Comparison of ENCODE assay signal across 8 cellular contexts in the genomic region with DNA sequence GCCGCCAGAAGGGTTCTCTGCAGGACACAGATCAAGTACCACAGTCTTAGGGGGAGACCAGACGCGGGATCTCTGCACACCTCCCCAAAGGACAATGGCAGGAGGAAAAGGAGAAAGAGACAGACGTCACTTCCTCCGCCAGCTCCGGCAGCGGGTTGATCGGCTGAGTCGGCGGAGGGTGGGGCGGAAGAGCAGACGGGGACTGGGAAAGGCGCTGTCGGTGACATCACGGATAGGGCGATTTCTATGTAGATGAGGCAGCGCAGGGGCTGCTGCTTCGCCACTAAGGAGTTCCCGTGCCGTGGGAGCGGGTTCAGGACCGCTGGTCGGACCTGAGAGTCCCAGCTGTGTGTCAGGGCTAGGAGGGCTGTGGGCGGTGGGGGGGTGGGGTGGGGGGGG. TPM values are rescaled to one million over a fixed set of nuclear protein-coding genes. Genes with fewer than 3 reads are reported as not detected.
DNase-seq lines count a peak whose midpoint lies in the region; ATAC-seq and TF ChIP-seq lines count a peak whose summit lies in the region.
"Not testable (repeated sequence)": the region's sequence is repeated elsewhere in the genome, so short reads cannot be mapped to it uniquely, and the experiment has no call there.

No MANE protein-coding gene starts in this region.

- CTCF ChIA-PET in activated naive CD4-positive, alpha-beta T cell treated with anti-CD3 and anti-CD28 coated beads, Interleukin-2, amount 10 ng/mL, durations not matched to agents 7 days and 5 days (lab: Charles Lee), result not testable (repeated sequence)

- H3K27me3 Mint-ChIP-seq in T-helper 1 cell treated with Interleukin-12 subunit alpha and Interleukin-12 subunit beta and Interleukin-4 antibody, amounts not matched to agents 30 μg/mL and 1 μg/mL, for 36 hours (ENCODE audit: low read depth); activated naive CD4-positive, alpha-beta T cell treated with anti-CD3 and anti-CD28 coated beads, Interleukin-2, amount 10 ng/mL, durations not matched to agents 7 days and 5 days; progenitor cell of endocrine pancreas: not testable (repeated sequence)

- H3K27me3 ChIP-seq in tibial nerve, result not testable (repeated sequence)

- not testable (repeated sequence) for TF ChIP-seq EP300 in tibial nerve (IDR thresholded peaks at IDR 0.05)

- not testable (repeated sequence) for TF ChIP-seq CTCF in progenitor cell of endocrine pancreas (IDR thresholded peaks at IDR 0.05; ENCODE audit: unreplicated experiment); tibial nerve (IDR thresholded peaks at IDR 0.05)

- H3K27ac ChIP-seq in tibial nerve, result peak overlapping the region; percentile 52 to 80 (median 74)

- peak overlapping the region; percentile 98 for H3K27ac Mint-ChIP-seq in T-helper 1 cell treated with Interleukin-12 subunit alpha and Interleukin-12 subunit beta and Interleukin-4 antibody, amounts not matched to agents 30 μg/mL and 1 μg/mL, for 36 hours
- peak overlapping the region; percentile 96 for H3K27ac Mint-ChIP-seq in activated naive CD4-positive, alpha-beta T cell treated with anti-CD3 and anti-CD28 coated beads, Interleukin-2, amount 10 ng/mL, durations not matched to agents 7 days and 5 days
- peak overlapping the region; percentile 100 for H3K27ac Mint-ChIP-seq in progenitor cell of endocrine pancreas

- not testable (repeated sequence) for H3K9me3 ChIP-seq in tibial nerve

- H3K4me1 Mint-ChIP-seq in T-helper 1 cell treated with Interleukin-12 subunit alpha and Interleukin-12 subunit beta and Interleukin-4 antibody, amounts not matched to agents 30 μg/mL and 1 μg/mL, for 36 hours (ENCODE audit: low read depth); progenitor cell of endocrine pancreas (ENCODE audit: low read depth): not testable (repeated sequence)
- H3K4me1 Mint-ChIP-seq in activated naive CD4-positive, alpha-beta T cell treated with anti-CD3 and anti-CD28 coated beads, Interleukin-2, amount 10 ng/mL, durations not matched to agents 7 days and 5 days, result peaks cover 11% of the 10 kb centered on the region

- DNase-seq in NCI-H2081 treated with DMSO at 0.1 percent for 48 hours (lab: John Stamatoyannopoulos, UW) (peak; percentile 66), head of caudate nucleus (peak; percentile 15 to 78 (median 54)), progenitor cell of endocrine pancreas (ENCODE audit: low spot score, unreplicated experiment) (peak; percentile 29)
- peak; percentile 81 for DNase-seq in activated naive CD4-positive, alpha-beta T cell treated with anti-CD3 and anti-CD28 coated beads, Interleukin-2, amount 10 ng/mL, durations not matched to agents 7 days and 5 days
- not testable (repeated sequence) for DNase-seq in tibial nerve (ENCODE audit: low spot score in 2 of 2)

- intact Hi-C loops in head of caudate nucleus (cut with DNase I), result not testable (repeated sequence)

- H3K4me1 ChIP-seq in tibial nerve, result not testable (repeated sequence)

- not testable (repeated sequence) for TF ChIP-seq POLR2A in tibial nerve (IDR thresholded peaks at IDR 0.05)

- H3K4me3 Mint-ChIP-seq in T-helper 1 cell treated with Interleukin-12 subunit alpha and Interleukin-12 subunit beta and Interleukin-4 antibody, amounts not matched to agents 30 μg/mL and 1 μg/mL, for 36 hours, result peak overlapping the region; percentile 83
- peak overlapping the region; percentile 88 for H3K4me3 Mint-ChIP-seq in activated naive CD4-positive, alpha-beta T cell treated with anti-CD3 and anti-CD28 coated beads, Interleukin-2, amount 10 ng/mL, durations not matched to agents 7 days and 5 days
- peak overlapping the region; percentile 83 for H3K4me3 Mint-ChIP-seq in progenitor cell of endocrine pancreas (ENCODE audit: low read depth)

- not testable (repeated sequence) for H3K36me3 Mint-ChIP-seq in T-helper 1 cell treated with Interleukin-12 subunit alpha and Interleukin-12 subunit beta and Interleukin-4 antibody, amounts not matched to agents 30 μg/mL and 1 μg/mL, for 36 hours (ENCODE audit: low read depth); activated naive CD4-positive, alpha-beta T cell treated with anti-CD3 and anti-CD28 coated beads, Interleukin-2, amount 10 ng/mL, durations not matched to agents 7 days and 5 days; progenitor cell of endocrine pancreas (ENCODE audit: insufficient read depth)

- not testable (repeated sequence) for H3K9me3 Mint-ChIP-seq in T-helper 1 cell treated with Interleukin-12 subunit alpha and Interleukin-12 subunit beta and Interleukin-4 antibody, amounts not matched to agents 30 μg/mL and 1 μg/mL, for 36 hours; activated naive CD4-positive, alpha-beta T cell treated with anti-CD3 and anti-CD28 coated beads, Interleukin-2, amount 10 ng/mL, durations not matched to agents 7 days and 5 days; progenitor cell of endocrine pancreas (ENCODE audit: low read depth)

- 0% methylated on average over 12 to 17 of the region's 24 CpGs for WGBS in tibial nerve, 2 donors

- peak overlapping the region; percentile 28 to 57 (median 40) for H3K4me3 ChIP-seq in tibial nerve

- peak; percentile 61 for ATAC-seq in GM18873 (IDR thresholded peaks at IDR 0.05; ENCODE audit: low FRiP score, unreplicated experiment)
- ATAC-seq in HG03039 (IDR thresholded peaks at IDR 0.05; ENCODE audit: unreplicated experiment), result peak; percentile 47

- H3K36me3 ChIP-seq in tibial nerve, result not testable (repeated sequence)

RNA-seq across cellular contexts. Expression of a gene that starts 38.7 kb away (rescaled TPM):
- total RNA-seq in progenitor cell of endocrine pancreas, result not detected in 2 replicates
- total RNA-seq in tibial nerve, result not detected
